ENCODE assay signal across 1 cellular context in the genomic region with DNA sequence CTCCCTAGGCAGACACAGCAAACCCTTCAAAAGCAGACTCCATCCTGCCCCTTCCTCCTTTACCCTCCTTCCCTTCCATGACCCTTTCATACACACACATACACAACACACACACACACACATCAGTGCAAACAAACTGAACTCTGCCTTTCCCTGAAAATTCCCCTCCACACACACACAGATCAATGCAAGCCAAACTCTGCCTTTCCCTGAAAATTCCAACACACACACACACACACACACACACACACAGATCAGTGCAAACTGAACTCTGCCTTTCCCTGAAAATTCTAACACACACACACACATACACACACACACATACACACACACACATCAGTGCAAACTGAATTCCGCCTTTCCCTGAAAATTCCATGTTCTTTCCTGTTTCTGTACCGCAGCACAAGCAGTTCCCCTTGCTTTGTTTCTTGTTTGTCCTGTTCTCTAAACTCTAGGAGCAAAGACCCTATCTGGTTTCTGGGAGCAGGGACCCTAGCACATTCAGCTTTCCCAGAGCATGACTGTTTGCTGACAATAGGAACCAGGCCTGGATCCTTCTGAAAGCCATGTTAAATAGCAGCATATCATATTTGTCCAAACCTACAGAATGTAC.
A peak's percentile ranks its signal among the peaks of the same experiment; 100 is the strongest.
TF ChIP-seq lines count a peak whose summit lies in the region.

No MANE protein-coding gene starts in this region.

TF ChIP-seq in HepG2, 621 proteins besides CTCF, POLR2A, EP300 and RAD21 (continued from another document and continues in another):
- TF ChIP-seq, protein P1, sequence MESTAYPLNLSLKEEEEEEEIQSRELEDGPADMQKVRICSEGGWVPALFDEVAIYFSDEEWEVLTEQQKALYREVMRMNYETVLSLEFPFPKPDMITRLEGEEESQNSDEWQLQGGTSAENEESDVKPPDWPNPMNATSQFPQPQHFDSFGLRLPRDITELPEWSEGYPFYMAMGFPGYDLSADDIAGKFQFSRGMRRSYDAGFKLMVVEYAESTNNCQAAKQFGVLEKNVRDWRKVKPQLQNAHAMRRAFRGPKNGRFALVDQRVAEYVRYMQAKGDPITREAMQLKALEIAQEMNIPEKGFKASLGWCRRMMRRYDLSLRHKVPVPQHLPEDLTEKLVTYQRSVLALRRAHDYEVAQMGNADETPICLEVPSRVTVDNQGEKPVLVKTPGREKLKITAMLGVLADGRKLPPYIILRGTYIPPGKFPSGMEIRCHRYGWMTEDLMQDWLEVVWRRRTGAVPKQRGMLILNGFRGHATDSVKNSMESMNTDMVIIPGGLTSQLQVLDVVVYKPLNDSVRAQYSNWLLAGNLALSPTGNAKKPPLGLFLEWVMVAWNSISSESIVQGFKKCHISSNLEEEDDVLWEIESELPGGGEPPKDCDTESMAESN (CRISPR knock-in tag; conservative IDR thresholded peaks at IDR 0.05), result no peak
- peak; percentile 51 for TF ChIP-seq BCL6 (CRISPR knock-in tag; IDR thresholded peaks at IDR 0.05)
- TF ChIP-seq, protein P2, sequence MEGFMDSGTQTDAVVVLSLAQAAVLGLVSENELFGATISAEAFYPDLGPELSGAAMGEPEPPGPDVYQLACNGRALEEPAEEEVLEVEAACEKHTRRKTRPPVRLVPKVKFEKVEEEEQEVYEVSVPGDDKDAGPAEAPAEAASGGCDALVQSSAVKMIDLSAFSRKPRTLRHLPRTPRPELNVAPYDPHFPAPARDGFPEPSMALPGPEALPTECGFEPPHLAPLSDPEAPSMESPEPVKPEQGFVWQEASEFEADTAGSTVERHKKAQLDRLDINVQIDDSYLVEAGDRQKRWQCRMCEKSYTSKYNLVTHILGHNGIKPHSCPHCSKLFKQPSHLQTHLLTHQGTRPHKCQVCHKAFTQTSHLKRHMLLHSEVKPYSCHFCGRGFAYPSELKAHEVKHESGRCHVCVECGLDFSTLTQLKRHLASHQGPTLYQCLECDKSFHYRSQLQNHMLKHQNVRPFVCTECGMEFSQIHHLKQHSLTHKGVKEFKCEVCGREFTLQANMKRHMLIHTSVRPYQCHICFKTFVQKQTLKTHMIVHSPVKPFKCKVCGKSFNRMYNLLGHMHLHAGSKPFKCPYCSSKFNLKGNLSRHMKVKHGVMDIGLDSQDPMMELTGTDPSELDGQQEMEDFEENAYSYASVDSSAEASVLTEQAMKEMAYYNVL (CRISPR knock-in tag; IDR thresholded peaks at IDR 0.05; ENCODE audit: borderline replicate concordance), result no peak; the same call in 1 of the 2 replicates
- TF ChIP-seq KAT2B (IDR thresholded peaks at IDR 0.05; ENCODE audit: borderline replicate concordance, low read depth, low read length), result no peak
- peak; percentile 81 for TF ChIP-seq ZNF292 (CRISPR knock-in tag; IDR thresholded peaks at IDR 0.05; ENCODE audit: borderline replicate concordance, low read depth)
- TF ChIP-seq, protein P3, sequence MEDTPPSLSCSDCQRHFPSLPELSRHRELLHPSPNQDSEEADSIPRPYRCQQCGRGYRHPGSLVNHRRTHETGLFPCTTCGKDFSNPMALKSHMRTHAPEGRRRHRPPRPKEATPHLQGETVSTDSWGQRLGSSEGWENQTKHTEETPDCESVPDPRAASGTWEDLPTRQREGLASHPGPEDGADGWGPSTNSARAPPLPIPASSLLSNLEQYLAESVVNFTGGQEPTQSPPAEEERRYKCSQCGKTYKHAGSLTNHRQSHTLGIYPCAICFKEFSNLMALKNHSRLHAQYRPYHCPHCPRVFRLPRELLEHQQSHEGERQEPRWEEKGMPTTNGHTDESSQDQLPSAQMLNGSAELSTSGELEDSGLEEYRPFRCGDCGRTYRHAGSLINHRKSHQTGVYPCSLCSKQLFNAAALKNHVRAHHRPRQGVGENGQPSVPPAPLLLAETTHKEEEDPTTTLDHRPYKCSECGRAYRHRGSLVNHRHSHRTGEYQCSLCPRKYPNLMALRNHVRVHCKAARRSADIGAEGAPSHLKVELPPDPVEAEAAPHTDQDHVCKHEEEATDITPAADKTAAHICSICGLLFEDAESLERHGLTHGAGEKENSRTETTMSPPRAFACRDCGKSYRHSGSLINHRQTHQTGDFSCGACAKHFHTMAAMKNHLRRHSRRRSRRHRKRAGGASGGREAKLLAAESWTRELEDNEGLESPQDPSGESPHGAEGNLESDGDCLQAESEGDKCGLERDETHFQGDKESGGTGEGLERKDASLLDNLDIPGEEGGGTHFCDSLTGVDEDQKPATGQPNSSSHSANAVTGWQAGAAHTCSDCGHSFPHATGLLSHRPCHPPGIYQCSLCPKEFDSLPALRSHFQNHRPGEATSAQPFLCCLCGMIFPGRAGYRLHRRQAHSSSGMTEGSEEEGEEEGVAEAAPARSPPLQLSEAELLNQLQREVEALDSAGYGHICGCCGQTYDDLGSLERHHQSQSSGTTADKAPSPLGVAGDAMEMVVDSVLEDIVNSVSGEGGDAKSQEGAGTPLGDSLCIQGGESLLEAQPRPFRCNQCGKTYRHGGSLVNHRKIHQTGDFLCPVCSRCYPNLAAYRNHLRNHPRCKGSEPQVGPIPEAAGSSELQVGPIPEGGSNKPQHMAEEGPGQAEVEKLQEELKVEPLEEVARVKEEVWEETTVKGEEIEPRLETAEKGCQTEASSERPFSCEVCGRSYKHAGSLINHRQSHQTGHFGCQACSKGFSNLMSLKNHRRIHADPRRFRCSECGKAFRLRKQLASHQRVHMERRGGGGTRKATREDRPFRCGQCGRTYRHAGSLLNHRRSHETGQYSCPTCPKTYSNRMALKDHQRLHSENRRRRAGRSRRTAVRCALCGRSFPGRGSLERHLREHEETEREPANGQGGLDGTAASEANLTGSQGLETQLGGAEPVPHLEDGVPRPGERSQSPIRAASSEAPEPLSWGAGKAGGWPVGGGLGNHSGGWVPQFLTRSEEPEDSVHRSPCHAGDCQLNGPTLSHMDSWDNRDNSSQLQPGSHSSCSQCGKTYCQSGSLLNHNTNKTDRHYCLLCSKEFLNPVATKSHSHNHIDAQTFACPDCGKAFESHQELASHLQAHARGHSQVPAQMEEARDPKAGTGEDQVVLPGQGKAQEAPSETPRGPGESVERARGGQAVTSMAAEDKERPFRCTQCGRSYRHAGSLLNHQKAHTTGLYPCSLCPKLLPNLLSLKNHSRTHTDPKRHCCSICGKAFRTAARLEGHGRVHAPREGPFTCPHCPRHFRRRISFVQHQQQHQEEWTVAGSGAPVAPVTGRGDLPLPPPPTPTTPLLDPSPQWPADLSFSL (CRISPR knock-in tag; IDR thresholded peaks at IDR 0.05), result peak; percentile 99
- TF ChIP-seq ZMYM3 (CRISPR knock-in tag; IDR thresholded peaks at IDR 0.05), result peak; percentile 81
- TF ChIP-seq TCF7 (IDR thresholded peaks at IDR 0.05; ENCODE audit: low read depth), result peak; percentile 81
- TF ChIP-seq NCOA2 (CRISPR knock-in tag; IDR thresholded peaks at IDR 0.05), result no peak
- TF ChIP-seq MEF2D (CRISPR knock-in tag; IDR thresholded peaks at IDR 0.05), result peak; percentile 55; the same call in 1 of the 2 replicates
- TF ChIP-seq, protein P4, sequence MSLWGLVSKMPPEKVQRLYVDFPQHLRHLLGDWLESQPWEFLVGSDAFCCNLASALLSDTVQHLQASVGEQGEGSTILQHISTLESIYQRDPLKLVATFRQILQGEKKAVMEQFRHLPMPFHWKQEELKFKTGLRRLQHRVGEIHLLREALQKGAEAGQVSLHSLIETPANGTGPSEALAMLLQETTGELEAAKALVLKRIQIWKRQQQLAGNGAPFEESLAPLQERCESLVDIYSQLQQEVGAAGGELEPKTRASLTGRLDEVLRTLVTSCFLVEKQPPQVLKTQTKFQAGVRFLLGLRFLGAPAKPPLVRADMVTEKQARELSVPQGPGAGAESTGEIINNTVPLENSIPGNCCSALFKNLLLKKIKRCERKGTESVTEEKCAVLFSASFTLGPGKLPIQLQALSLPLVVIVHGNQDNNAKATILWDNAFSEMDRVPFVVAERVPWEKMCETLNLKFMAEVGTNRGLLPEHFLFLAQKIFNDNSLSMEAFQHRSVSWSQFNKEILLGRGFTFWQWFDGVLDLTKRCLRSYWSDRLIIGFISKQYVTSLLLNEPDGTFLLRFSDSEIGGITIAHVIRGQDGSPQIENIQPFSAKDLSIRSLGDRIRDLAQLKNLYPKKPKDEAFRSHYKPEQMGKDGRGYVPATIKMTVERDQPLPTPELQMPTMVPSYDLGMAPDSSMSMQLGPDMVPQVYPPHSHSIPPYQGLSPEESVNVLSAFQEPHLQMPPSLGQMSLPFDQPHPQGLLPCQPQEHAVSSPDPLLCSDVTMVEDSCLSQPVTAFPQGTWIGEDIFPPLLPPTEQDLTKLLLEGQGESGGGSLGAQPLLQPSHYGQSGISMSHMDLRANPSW (CRISPR knock-in tag; IDR thresholded peaks at IDR 0.05; ENCODE audit: borderline replicate concordance), result 0 out of 2 replicates have a peak, but pooled peaks have one; percentile 51
- TF ChIP-seq HES4 (CRISPR knock-in tag; IDR thresholded peaks at IDR 0.05; ENCODE audit: borderline replicate concordance), result no peak
- peak; percentile 27; the same call in 1 of the 2 replicates for TF ChIP-seq MIXL1 (CRISPR knock-in tag; IDR thresholded peaks at IDR 0.05)
- TF ChIP-seq GZF1 (CRISPR knock-in tag; IDR thresholded peaks at IDR 0.05), result 0 out of 2 replicates have a peak, but pooled peaks have one; percentile 52
- TF ChIP-seq RFX3 (CRISPR knock-in tag; IDR thresholded peaks at IDR 0.05), result no peak
- no peak for TF ChIP-seq CREB1 (IDR thresholded peaks at IDR 0.05)
- TF ChIP-seq CREB1 (CRISPR knock-in tag; IDR thresholded peaks at IDR 0.05), result 0 out of 2 replicates have a peak, but pooled peaks have one; percentile 33
- TF ChIP-seq POLR2AphosphoS2 (IDR thresholded peaks at IDR 0.05; ENCODE audit: low read depth, low read length), result no peak
- TF ChIP-seq SP2 (CRISPR knock-in tag; IDR thresholded peaks at IDR 0.05), result no peak
- TF ChIP-seq, protein P5, sequence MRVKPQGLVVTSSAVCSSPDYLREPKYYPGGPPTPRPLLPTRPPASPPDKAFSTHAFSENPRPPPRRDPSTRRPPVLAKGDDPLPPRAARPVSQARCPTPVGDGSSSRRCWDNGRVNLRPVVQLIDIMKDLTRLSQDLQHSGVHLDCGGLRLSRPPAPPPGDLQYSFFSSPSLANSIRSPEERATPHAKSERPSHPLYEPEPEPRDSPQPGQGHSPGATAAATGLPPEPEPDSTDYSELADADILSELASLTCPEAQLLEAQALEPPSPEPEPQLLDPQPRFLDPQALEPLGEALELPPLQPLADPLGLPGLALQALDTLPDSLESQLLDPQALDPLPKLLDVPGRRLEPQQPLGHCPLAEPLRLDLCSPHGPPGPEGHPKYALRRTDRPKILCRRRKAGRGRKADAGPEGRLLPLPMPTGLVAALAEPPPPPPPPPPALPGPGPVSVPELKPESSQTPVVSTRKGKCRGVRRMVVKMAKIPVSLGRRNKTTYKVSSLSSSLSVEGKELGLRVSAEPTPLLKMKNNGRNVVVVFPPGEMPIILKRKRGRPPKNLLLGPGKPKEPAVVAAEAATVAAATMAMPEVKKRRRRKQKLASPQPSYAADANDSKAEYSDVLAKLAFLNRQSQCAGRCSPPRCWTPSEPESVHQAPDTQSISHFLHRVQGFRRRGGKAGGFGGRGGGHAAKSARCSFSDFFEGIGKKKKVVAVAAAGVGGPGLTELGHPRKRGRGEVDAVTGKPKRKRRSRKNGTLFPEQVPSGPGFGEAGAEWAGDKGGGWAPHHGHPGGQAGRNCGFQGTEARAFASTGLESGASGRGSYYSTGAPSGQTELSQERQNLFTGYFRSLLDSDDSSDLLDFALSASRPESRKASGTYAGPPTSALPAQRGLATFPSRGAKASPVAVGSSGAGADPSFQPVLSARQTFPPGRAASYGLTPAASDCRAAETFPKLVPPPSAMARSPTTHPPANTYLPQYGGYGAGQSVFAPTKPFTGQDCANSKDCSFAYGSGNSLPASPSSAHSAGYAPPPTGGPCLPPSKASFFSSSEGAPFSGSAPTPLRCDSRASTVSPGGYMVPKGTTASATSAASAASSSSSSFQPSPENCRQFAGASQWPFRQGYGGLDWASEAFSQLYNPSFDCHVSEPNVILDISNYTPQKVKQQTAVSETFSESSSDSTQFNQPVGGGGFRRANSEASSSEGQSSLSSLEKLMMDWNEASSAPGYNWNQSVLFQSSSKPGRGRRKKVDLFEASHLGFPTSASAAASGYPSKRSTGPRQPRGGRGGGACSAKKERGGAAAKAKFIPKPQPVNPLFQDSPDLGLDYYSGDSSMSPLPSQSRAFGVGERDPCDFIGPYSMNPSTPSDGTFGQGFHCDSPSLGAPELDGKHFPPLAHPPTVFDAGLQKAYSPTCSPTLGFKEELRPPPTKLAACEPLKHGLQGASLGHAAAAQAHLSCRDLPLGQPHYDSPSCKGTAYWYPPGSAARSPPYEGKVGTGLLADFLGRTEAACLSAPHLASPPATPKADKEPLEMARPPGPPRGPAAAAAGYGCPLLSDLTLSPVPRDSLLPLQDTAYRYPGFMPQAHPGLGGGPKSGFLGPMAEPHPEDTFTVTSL (CRISPR knock-in tag; IDR thresholded peaks at IDR 0.05; ENCODE audit: borderline replicate concordance), result peak; percentile 54; the same call in 1 of the 2 replicates
- TF ChIP-seq ARNT (IDR thresholded peaks at IDR 0.05), result no peak
- TF ChIP-seq ZNF205 (CRISPR knock-in tag; IDR thresholded peaks at IDR 0.05), result no peak
- 0 out of 2 replicates have a peak, but pooled peaks have one; percentile 32 for TF ChIP-seq TCF7L2 (IDR thresholded peaks at IDR 0.05; ENCODE audit: low read depth, low read length)
- peak; percentile 71 for TF ChIP-seq TEAD3 (CRISPR knock-in tag; optimal IDR thresholded peaks at IDR 0.05; ENCODE audit: borderline replicate concordance)
- TF ChIP-seq HDAC2 (CRISPR knock-in tag; IDR thresholded peaks at IDR 0.05), result 0 out of 2 replicates have a peak, but pooled peaks have one; percentile 21
- no peak for TF ChIP-seq PRMT3 (CRISPR knock-in tag; IDR thresholded peaks at IDR 0.05; ENCODE audit: borderline replicate concordance, low read depth)
- peak; percentile 42; the same call in 1 of the 2 replicates for TF ChIP-seq SP4 (CRISPR knock-in tag; IDR thresholded peaks at IDR 0.05)
- 0 out of 2 replicates have a peak, but pooled peaks have one; percentile 19 for TF ChIP-seq ZNF331 (CRISPR knock-in tag; IDR thresholded peaks at IDR 0.05)
- TF ChIP-seq MIER2 (CRISPR knock-in tag; IDR thresholded peaks at IDR 0.05), result 0 out of 2 replicates have a peak, but pooled peaks have one; percentile 13
- TF ChIP-seq, protein P6, sequence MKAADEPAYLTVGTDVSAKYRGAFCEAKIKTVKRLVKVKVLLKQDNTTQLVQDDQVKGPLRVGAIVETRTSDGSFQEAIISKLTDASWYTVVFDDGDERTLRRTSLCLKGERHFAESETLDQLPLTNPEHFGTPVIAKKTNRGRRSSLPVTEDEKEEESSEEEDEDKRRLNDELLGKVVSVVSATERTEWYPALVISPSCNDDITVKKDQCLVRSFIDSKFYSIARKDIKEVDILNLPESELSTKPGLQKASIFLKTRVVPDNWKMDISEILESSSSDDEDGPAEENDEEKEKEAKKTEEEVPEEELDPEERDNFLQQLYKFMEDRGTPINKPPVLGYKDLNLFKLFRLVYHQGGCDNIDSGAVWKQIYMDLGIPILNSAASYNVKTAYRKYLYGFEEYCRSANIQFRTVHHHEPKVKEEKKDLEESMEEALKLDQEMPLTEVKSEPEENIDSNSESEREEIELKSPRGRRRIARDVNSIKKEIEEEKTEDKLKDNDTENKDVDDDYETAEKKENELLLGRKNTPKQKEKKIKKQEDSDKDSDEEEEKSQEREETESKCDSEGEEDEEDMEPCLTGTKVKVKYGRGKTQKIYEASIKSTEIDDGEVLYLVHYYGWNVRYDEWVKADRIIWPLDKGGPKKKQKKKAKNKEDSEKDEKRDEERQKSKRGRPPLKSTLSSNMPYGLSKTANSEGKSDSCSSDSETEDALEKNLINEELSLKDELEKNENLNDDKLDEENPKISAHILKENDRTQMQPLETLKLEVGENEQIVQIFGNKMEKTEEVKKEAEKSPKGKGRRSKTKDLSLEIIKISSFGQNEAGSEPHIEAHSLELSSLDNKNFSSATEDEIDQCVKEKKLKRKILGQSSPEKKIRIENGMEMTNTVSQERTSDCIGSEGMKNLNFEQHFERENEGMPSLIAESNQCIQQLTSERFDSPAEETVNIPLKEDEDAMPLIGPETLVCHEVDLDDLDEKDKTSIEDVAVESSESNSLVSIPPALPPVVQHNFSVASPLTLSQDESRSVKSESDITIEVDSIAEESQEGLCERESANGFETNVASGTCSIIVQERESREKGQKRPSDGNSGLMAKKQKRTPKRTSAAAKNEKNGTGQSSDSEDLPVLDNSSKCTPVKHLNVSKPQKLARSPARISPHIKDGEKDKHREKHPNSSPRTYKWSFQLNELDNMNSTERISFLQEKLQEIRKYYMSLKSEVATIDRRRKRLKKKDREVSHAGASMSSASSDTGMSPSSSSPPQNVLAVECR (CRISPR knock-in tag; IDR thresholded peaks at IDR 0.05; ENCODE audit: borderline replicate concordance), result peak; percentile 38; the same call in 1 of the 2 replicates
